8 cellular contexts compared by ENCODE assay signal in the genomic region with DNA sequence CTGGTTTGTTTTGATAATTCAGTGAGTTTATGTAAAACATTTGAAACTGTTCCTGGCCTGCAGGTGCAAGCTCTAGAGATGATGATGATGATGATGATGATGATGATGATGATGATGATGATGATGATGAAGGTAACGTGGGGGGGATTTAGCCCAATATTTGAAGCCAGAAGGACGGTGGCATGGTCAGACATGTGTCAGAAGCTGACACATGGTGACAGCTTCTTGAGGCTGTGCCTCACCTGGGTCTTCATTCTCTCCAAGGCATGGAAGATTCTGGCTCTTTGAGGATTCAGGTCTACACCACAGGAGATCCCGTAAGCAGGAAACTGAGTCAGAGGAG. TPM values are rescaled to one million over a fixed set of nuclear protein-coding genes. Genes with fewer than 3 reads are reported as not detected.
"Had no signal": no experiment of that assay in that cellular context is flagged by ENCODE, and none has a peak within 500 bp of the region (broad histone marks: within the 10 kb centered on the region; RNA-seq: fewer than 3 reads in every experiment).

No MANE protein-coding gene starts in this region.

- H3K9me3 ChIP-seq: HAP-1 had no signal

- H3K4me1 ChIP-seq: HAP-1 had no signal

- H3K36me3 ChIP-seq: HAP-1 had no signal

- H3K4me3 ChIP-seq: GM23248, HAP-1 had no signal

- DNase-seq: GOT3, H7, KBM-7 had no signal

- H3K27ac ChIP-seq: GM23248 had no signal

- H3K4me3 Mint-ChIP-seq: IgD-negative memory B cell had no signal

- H2AFZ ChIP-seq: GM23248 had no signal

RNA-seq across cellular contexts. Expression of gene LACTBL1, which starts 0.6 kb away (rescaled TPM):
- total RNA-seq: GM23248, H4, H7, HT-29 had no signal

RNA-seq across cellular contexts. Expression of gene TEX46, which starts 43.6 kb away (rescaled TPM):
- total RNA-seq: GM23248, H4, H7, HT-29 had no signal
